Comparison of ENCODE assay signal across 8 cellular contexts in genomic region chr10:18140149-18140956, GRCh38. TPM values are rescaled to one million over a fixed set of nuclear protein-coding genes. Genes with fewer than 3 reads are reported as not detected.
DNase-seq lines count a peak whose midpoint lies in the region; ATAC-seq, FAIRE-seq and TF ChIP-seq lines count a peak whose summit lies in the region.

Gene CACNB2, plus strand, starts transcription at chr10:18140424.

- H3K27ac ChIP-seq in heart left ventricle (peak within 1 kb of the TSS; percentile 55 to 93 (median 79)), pancreas (peak within 1 kb of the TSS; percentile 73 to 85 (median 77))

- H3K9me3 ChIP-seq in heart left ventricle (no peaks in the 10 kb centered on the region), pancreas (no peaks in the 10 kb centered on the region)

- H3K36me3 ChIP-seq in heart left ventricle (no peaks in the 10 kb centered on the region), pancreas (no peaks in the 10 kb centered on the region)

- peaks cover 36% of the 10 kb centered on the region for H3K27me3 Mint-ChIP-seq in activated CD4-positive, alpha-beta T cell treated with anti-CD3 and anti-CD28 coated beads for 36 hours
- peaks cover 27% of the 10 kb centered on the region for H3K27me3 Mint-ChIP-seq in activated CD4-positive, alpha-beta T cell treated with anti-CD3 and anti-CD28 coated beads, Interleukin-2, amount 10 ng/mL, durations not matched to agents 24 days and 14 days
- peaks cover 42% of the 10 kb centered on the region for H3K27me3 Mint-ChIP-seq in activated naive CD8-positive, alpha-beta T cell treated with anti-CD3 and anti-CD28 coated beads, Interleukin-2, amount 10 ng/mL, durations not matched to agents 7 days and 5 days

- WGBS in heart left ventricle, 4 donors = 0 to 1% (median 0%) methylated on average over 23 to 100 of the region's 100 CpGs
- WGBS in pancreas, 2 donors = 0 to 1% methylated on average over 66 to 100 of the region's 100 CpGs

- TF ChIP-seq POLR2A in heart left ventricle (IDR thresholded peaks at IDR 0.05) = no peak

- POLR2A ChIA-PET in activated CD4-positive, alpha-beta T cell treated with anti-CD3 and anti-CD28 coated beads for 36 hours (lab: Charles Lee) = no interaction called here
- POLR2A ChIA-PET in activated naive CD8-positive, alpha-beta T cell treated with anti-CD3 and anti-CD28 coated beads, Interleukin-2, amount 10 ng/mL, durations not matched to agents 7 days and 5 days (lab: Charles Lee) = no interaction called here

- peaks cover 0 to 18% (median 3%) of the 10 kb centered on the region in 12 donors for H3K4me1 ChIP-seq in heart left ventricle
- peaks cover 5 to 9% (median 8%) of the 10 kb centered on the region in 3 donors for H3K4me1 ChIP-seq in pancreas

- H3K4me3 ChIP-seq in heart left ventricle (peak within 1 kb of the TSS; percentile 48 to 90 (median 62)), pancreas (peak within 1 kb of the TSS; percentile 40 to 71 (median 62))

- intact Hi-C loops in activated CD4-positive, alpha-beta T cell treated with anti-CD3 and anti-CD28 coated beads for 36 hours (cut with DNase I, micrococcal nuclease) = no loop called here
- intact Hi-C loops in activated CD4-positive, alpha-beta T cell treated with anti-CD3 and anti-CD28 coated beads, Interleukin-2, amount 10 ng/mL, durations not matched to agents 24 days and 14 days (cut with micrococcal nuclease) = no loop called here
- intact Hi-C loops in heart left ventricle (cut with DNase I) (loop anchor here in 7 of 10 donors (2.0 to 10.0 kb wide), 8 partner anchors 42 to 327 kb away; no protein-coding TSS in a partner anchor), pancreas (cut with DNase I) (no loop called here)

- peak in 2 of 12 donors; percentile 4 to 24 for TF ChIP-seq CTCF in heart left ventricle (IDR thresholded peaks at IDR 0.05)
- TF ChIP-seq CTCF in pancreas (IDR thresholded peaks at IDR 0.05) = no peak

- no peak within 1 kb of the TSS for H3K4me3 Mint-ChIP-seq in activated CD4-positive, alpha-beta T cell treated with anti-CD3 and anti-CD28 coated beads for 36 hours
- H3K4me3 Mint-ChIP-seq in activated CD4-positive, alpha-beta T cell treated with anti-CD3 and anti-CD28 coated beads, Interleukin-2, amount 10 ng/mL, durations not matched to agents 24 days and 14 days = no peak within 1 kb of the TSS
- H3K4me3 Mint-ChIP-seq in activated naive CD8-positive, alpha-beta T cell treated with anti-CD3 and anti-CD28 coated beads, Interleukin-2, amount 10 ng/mL, durations not matched to agents 7 days and 5 days = no peak within 1 kb of the TSS

- ATAC-seq in activated CD4-positive, alpha-beta T cell treated with anti-CD3 and anti-CD28 coated beads for 36 hours = no peak
- peak; percentile 33 for ATAC-seq in activated naive CD8-positive, alpha-beta T cell treated with anti-CD3 and anti-CD28 coated beads, Interleukin-2, amount 10 ng/mL, durations not matched to agents 7 days and 5 days (ENCODE audit: low read depth)
- ATAC-seq in heart left ventricle (peak; percentile 48 to 82 (median 76)), pancreas (peak; percentile 70 to 83 (median 80)), GM21360 (IDR thresholded peaks at IDR 0.05; ENCODE audit: unreplicated experiment) (no peak)

- no peak within 1 kb of the TSS for H3K27ac Mint-ChIP-seq in activated CD4-positive, alpha-beta T cell treated with anti-CD3 and anti-CD28 coated beads for 36 hours
- H3K27ac Mint-ChIP-seq in activated CD4-positive, alpha-beta T cell treated with anti-CD3 and anti-CD28 coated beads, Interleukin-2, amount 10 ng/mL, durations not matched to agents 24 days and 14 days = no peak within 1 kb of the TSS
- H3K27ac Mint-ChIP-seq in activated naive CD8-positive, alpha-beta T cell treated with anti-CD3 and anti-CD28 coated beads, Interleukin-2, amount 10 ng/mL, durations not matched to agents 7 days and 5 days = no peak within 1 kb of the TSS

- H3K27me3 ChIP-seq in heart left ventricle (peaks cover 0 to 36% (median 0%) of the 10 kb centered on the region in 9 donors), pancreas (no peaks in the 10 kb centered on the region)

- CTCF ChIA-PET in activated CD4-positive, alpha-beta T cell treated with anti-CD3 and anti-CD28 coated beads for 36 hours (lab: Charles Lee) = no interaction called here

- peaks cover 3% of the 10 kb centered on the region for H3K4me1 Mint-ChIP-seq in activated CD4-positive, alpha-beta T cell treated with anti-CD3 and anti-CD28 coated beads for 36 hours
- no peaks in the 10 kb centered on the region for H3K4me1 Mint-ChIP-seq in activated CD4-positive, alpha-beta T cell treated with anti-CD3 and anti-CD28 coated beads, Interleukin-2, amount 10 ng/mL, durations not matched to agents 24 days and 14 days
- H3K4me1 Mint-ChIP-seq in activated naive CD8-positive, alpha-beta T cell treated with anti-CD3 and anti-CD28 coated beads, Interleukin-2, amount 10 ng/mL, durations not matched to agents 7 days and 5 days = no peaks in the 10 kb centered on the region

- H3K36me3 Mint-ChIP-seq in activated CD4-positive, alpha-beta T cell treated with anti-CD3 and anti-CD28 coated beads for 36 hours (ENCODE audit: low read depth) = no peaks in the 10 kb centered on the region
- H3K36me3 Mint-ChIP-seq in activated CD4-positive, alpha-beta T cell treated with anti-CD3 and anti-CD28 coated beads, Interleukin-2, amount 10 ng/mL, durations not matched to agents 24 days and 14 days (ENCODE audit: low read depth) = no peaks in the 10 kb centered on the region
- no peaks in the 10 kb centered on the region for H3K36me3 Mint-ChIP-seq in activated naive CD8-positive, alpha-beta T cell treated with anti-CD3 and anti-CD28 coated beads, Interleukin-2, amount 10 ng/mL, durations not matched to agents 7 days and 5 days

- FAIRE-seq in pancreas (lab: Jason Lieb, UNC) = no peak

- no peaks in the 10 kb centered on the region for H3K9me3 Mint-ChIP-seq in activated CD4-positive, alpha-beta T cell treated with anti-CD3 and anti-CD28 coated beads for 36 hours (ENCODE audit: low read depth)
- no peaks in the 10 kb centered on the region for H3K9me3 Mint-ChIP-seq in activated CD4-positive, alpha-beta T cell treated with anti-CD3 and anti-CD28 coated beads, Interleukin-2, amount 10 ng/mL, durations not matched to agents 24 days and 14 days
- no peaks in the 10 kb centered on the region for H3K9me3 Mint-ChIP-seq in activated naive CD8-positive, alpha-beta T cell treated with anti-CD3 and anti-CD28 coated beads, Interleukin-2, amount 10 ng/mL, durations not matched to agents 7 days and 5 days

- peak; percentile 27 for DNase-seq in activated CD4-positive, alpha-beta T cell treated with anti-CD3 and anti-CD28 coated beads for 36 hours
- DNase-seq in activated CD4-positive, alpha-beta T cell treated with anti-CD3 and anti-CD28 coated beads, Interleukin-2, amount 10 ng/mL, durations not matched to agents 24 days and 14 days = no peak
- peak; percentile 30 for DNase-seq in activated naive CD8-positive, alpha-beta T cell treated with anti-CD3 and anti-CD28 coated beads, Interleukin-2, amount 10 ng/mL, durations not matched to agents 7 days and 5 days
- DNase-seq in heart left ventricle (peak; percentile 69 to 86 (median 81)), pancreas (peak; percentile 77 to 93 (median 82)), NCI-H774 (lab: John Stamatoyannopoulos, UW) (no peak)
- DNase-seq in activated naive CD4-positive, alpha-beta T cell treated with Interleukin-2 at 50 U/mL for 16 hours = no peak

RNA-seq across cellular contexts. Expression of gene CACNB2, which starts in this region (rescaled TPM):
- total RNA-seq in activated CD4-positive, alpha-beta T cell treated with anti-CD3 and anti-CD28 coated beads for 36 hours = not detected
- total RNA-seq in activated CD4-positive, alpha-beta T cell treated with anti-CD3 and anti-CD28 coated beads, Interleukin-2, amount 10 ng/mL, durations not matched to agents 24 days and 14 days = not detected in 2 replicates
- total RNA-seq in activated naive CD8-positive, alpha-beta T cell treated with anti-CD3 and anti-CD28 coated beads, Interleukin-2, amount 10 ng/mL, durations not matched to agents 7 days and 5 days = not detected
- total RNA-seq in heart left ventricle (10 to 100 TPM; 28.2 to 63.2 (median 35.9) TPM), pancreas (1 to 10 TPM; 4.9 to 9.6 (median 6.1) TPM)
- polyA plus RNA-seq in heart left ventricle (10 to 100 TPM; 11.4 to 16.8 TPM), pancreas (10 to 100 TPM in 1 of 2 donors, 1 to 10 TPM in 1; 9.6 to 11.1 TPM)

Comparison
In these comparisons a context has a peak if more than half of its experiments do, and no peak if none do; other contexts are left out.
1. Peak in DNase-seq in activated CD4-positive, alpha-beta T cell treated with anti-CD3 and anti-CD28 coated beads for 36 hours; RNA of the gene not detected or under 1 TPM.
2. Peak in DNase-seq and ATAC-seq in activated naive CD8-positive, alpha-beta T cell treated with anti-CD3 and anti-CD28 coated beads, Interleukin-2, amount 10 ng/mL, durations not matched to agents 7 days and 5 days; RNA of the gene not detected or under 1 TPM.
3. ATAC-seq: peak in heart left ventricle (4 of 4) and pancreas (4 of 4); none in activated CD4-positive, alpha-beta T cell treated with anti-CD3 and anti-CD28 coated beads for 36 hours (single experiment) and GM21360 (single experiment).
4. DNase-seq: peak in heart left ventricle (5 of 5) and pancreas (6 of 6); none in activated CD4-positive, alpha-beta T cell treated with anti-CD3 and anti-CD28 coated beads, Interleukin-2, amount 10 ng/mL, durations not matched to agents 24 days and 14 days (single experiment), NCI-H774 (single experiment) and activated naive CD4-positive, alpha-beta T cell treated with Interleukin-2 at 50 U/mL for 16 hours (single experiment).
5. intact Hi-C loops: an anchor here in heart left ventricle (2.0 to 10.0 kb wide); none called in activated CD4-positive, alpha-beta T cell treated with anti-CD3 and anti-CD28 coated beads for 36 hours, activated CD4-positive, alpha-beta T cell treated with anti-CD3 and anti-CD28 coated beads, Interleukin-2, amount 10 ng/mL, durations not matched to agents 24 days and 14 days and pancreas.